ENCODE assay signal across 8 cellular contexts in the genomic region with DNA sequence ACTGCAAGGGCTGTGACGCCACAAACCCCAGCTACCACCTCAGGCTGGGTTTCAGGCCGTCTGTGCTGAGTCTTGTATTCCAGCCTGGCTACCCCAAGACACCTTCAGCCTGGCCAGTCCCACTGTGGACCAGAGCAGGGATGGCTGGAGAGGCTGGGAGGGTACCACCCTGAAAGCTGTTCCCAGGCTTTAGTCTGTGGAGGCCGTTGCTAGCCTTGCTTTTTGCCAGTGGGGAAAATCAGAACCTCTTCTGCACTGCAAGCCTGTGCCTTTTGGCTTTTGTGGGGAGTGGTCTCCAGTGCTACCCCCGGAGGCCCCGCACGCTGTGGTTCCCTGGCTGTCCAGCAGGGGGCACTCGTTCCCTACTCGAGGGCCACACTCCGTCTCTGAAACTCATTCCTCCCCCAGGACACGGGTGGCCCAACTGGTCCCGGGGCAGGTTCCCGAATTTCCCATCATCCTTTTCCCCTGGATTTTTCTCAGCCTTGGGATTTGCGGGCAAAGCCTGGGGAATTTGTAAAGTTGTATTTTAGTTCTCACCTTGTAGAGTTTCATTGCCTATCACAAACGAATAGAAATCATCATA.
DNase-seq lines count a peak whose midpoint lies in the region; TF ChIP-seq lines count a peak whose summit lies in the region.

No MANE protein-coding gene starts in this region.

- H3K27ac Mint-ChIP-seq in activated naive CD4-positive, alpha-beta T cell treated with anti-CD3 and anti-CD28 coated beads, Interleukin-2, amount 10 ng/mL, durations not matched to agents 7 days and 5 days: no peak overlapping the region

- peaks cover 2% of the 10 kb centered on the region for H3K9me3 Mint-ChIP-seq in activated naive CD4-positive, alpha-beta T cell treated with anti-CD3 and anti-CD28 coated beads, Interleukin-2, amount 10 ng/mL, durations not matched to agents 7 days and 5 days

- no peaks in the 10 kb centered on the region for H3K36me3 Mint-ChIP-seq in activated naive CD4-positive, alpha-beta T cell treated with anti-CD3 and anti-CD28 coated beads, Interleukin-2, amount 10 ng/mL, durations not matched to agents 7 days and 5 days

- TF ChIP-seq EP300 in Ishikawa (IDR thresholded peaks at IDR 0.05; ENCODE audit: borderline replicate concordance): no peak

- peaks cover 6% of the 10 kb centered on the region for H3K27me3 Mint-ChIP-seq in activated naive CD4-positive, alpha-beta T cell treated with anti-CD3 and anti-CD28 coated beads, Interleukin-2, amount 10 ng/mL, durations not matched to agents 7 days and 5 days

- TF ChIP-seq RAD21 in Ishikawa (IDR thresholded peaks at IDR 0.05; ENCODE audit: low read depth): peak; percentile 97

- no peak overlapping the region for H3K4me3 Mint-ChIP-seq in activated naive CD4-positive, alpha-beta T cell treated with anti-CD3 and anti-CD28 coated beads, Interleukin-2, amount 10 ng/mL, durations not matched to agents 7 days and 5 days

- DNase-seq in COLO668 (lab: John Stamatoyannopoulos, UW; ENCODE audit: unreplicated experiment): peak; percentile 25
- peak; percentile 48 for DNase-seq in activated naive CD4-positive, alpha-beta T cell treated with anti-CD3 and anti-CD28 coated beads, Interleukin-2, amount 10 ng/mL, durations not matched to agents 7 days and 5 days
- peak; percentile 38 to 62 for DNase-seq in hippocampal formation (lab: John Stamatoyannopoulos, UW)
- DNase-seq in stimulated activated CD4-positive, alpha-beta T cell treated with anti-CD3 and anti-CD28 coated beads, Interleukin-4, amount 100 ng/mL, for 1 hour: peak; percentile 11
- no peak for DNase-seq in SKM-1 (lab: John Stamatoyannopoulos, UW; ENCODE audit: unreplicated experiment)
- DNase-seq in NCI-H2107 treated with DMSO at 0.1 percent for 48 hours (lab: John Stamatoyannopoulos, UW; ENCODE audit: unreplicated experiment): no peak
- DNase-seq in G401 (ENCODE audit: low spot score): no peak

- H3K4me1 Mint-ChIP-seq in activated naive CD4-positive, alpha-beta T cell treated with anti-CD3 and anti-CD28 coated beads, Interleukin-2, amount 10 ng/mL, durations not matched to agents 7 days and 5 days: no peaks in the 10 kb centered on the region

- in situ Hi-C loops in G401 (cut with HindIII; ENCODE audit: low sequenced_read_pairs): no loop called here

- CTCF ChIA-PET in activated naive CD4-positive, alpha-beta T cell treated with anti-CD3 and anti-CD28 coated beads, Interleukin-2, amount 10 ng/mL, durations not matched to agents 7 days and 5 days (lab: Charles Lee): interaction anchor here (0.8 to 0.9 kb wide), 2 partner anchors 32 to 39 kb away, joined by 3 read pairs; no protein-coding TSS in a partner anchor

TF ChIP-seq in Ishikawa, 13 proteins besides CTCF, POLR2A, EP300 and RAD21:
- TF ChIP-seq, protein P1, sequence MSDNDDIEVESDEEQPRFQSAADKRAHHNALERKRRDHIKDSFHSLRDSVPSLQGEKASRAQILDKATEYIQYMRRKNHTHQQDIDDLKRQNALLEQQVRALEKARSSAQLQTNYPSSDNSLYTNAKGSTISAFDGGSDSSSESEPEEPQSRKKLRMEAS (IDR thresholded peaks at IDR 0.05): peak; percentile 38; the same call in 1 of the 2 replicates
- TF ChIP-seq YY1 (IDR thresholded peaks at IDR 0.05; ENCODE audit: low read depth) (no peak), FOXM1 (IDR thresholded peaks at IDR 0.05; ENCODE audit: borderline replicate concordance, low read depth) (peak; percentile 13; the same call in 1 of the 2 replicates), ZBTB7A (IDR thresholded peaks at IDR 0.05; ENCODE audit: low read depth) (peak; percentile 100), TCF12 (IDR thresholded peaks at IDR 0.05; ENCODE audit: low read depth) (peak; percentile 37; the same call in 1 of the 2 replicates)

Comparison
In these comparisons a context has a peak if more than half of its experiments do, and no peak if none do; other contexts are left out.
1. DNase-seq: peak in COLO668 (single experiment), activated naive CD4-positive, alpha-beta T cell treated with anti-CD3 and anti-CD28 coated beads, Interleukin-2, amount 10 ng/mL, durations not matched to agents 7 days and 5 days (single experiment), hippocampal formation (2 of 2) and stimulated activated CD4-positive, alpha-beta T cell treated with anti-CD3 and anti-CD28 coated beads, Interleukin-4, amount 100 ng/mL, for 1 hour (single experiment); none in SKM-1 (single experiment), NCI-H2107 treated with DMSO at 0.1 percent for 48 hours (single experiment) and G401 (single experiment).